8 cellular contexts compared by ENCODE assay signal in genomic region chr16:28824548-28824973, GRCh38. TPM values are rescaled to one million over a fixed set of nuclear protein-coding genes. Genes with fewer than 3 reads are reported as not detected.
A peak's percentile ranks its signal among the peaks of the same experiment; 100 is the strongest.
DNase-seq lines count a peak whose midpoint lies in the region; ATAC-seq and TF ChIP-seq lines count a peak whose summit lies in the region.

No MANE protein-coding gene starts in this region.

- no peaks in the 10 kb centered on the region for H3K9me2 ChIP-seq in GM23248 (ENCODE audit: insufficient read depth)

- CTCF ChIA-PET in WTC11 (lab: Charles Lee) = no interaction called here

- H3K9me3 ChIP-seq in GM23248 (ENCODE audit: low read depth) = no peaks in the 10 kb centered on the region

- H4K20me1 ChIP-seq in GM23248 (ENCODE audit: insufficient read depth) = peaks cover 6% of the 10 kb centered on the region; the same call in 1 of the 2 replicates

- H3K27ac Mint-ChIP-seq in WTC11 = peak overlapping the region; percentile 98

- no peaks in the 10 kb centered on the region for H3K27me3 Mint-ChIP-seq in WTC11 (ENCODE audit: low read depth)

- H3K4me3 Mint-ChIP-seq in WTC11 = peak overlapping the region; percentile 98

- peaks cover 56% of the 10 kb centered on the region for H3K36me3 Mint-ChIP-seq in WTC11

- peaks cover 89% of the 10 kb centered on the region for H3K79me2 ChIP-seq in GM23248 (ENCODE audit: insufficient read depth)

- no peaks in the 10 kb centered on the region for H3K9me3 Mint-ChIP-seq in WTC11

- POLR2A ChIA-PET in WTC11 (lab: Charles Lee) = interaction anchor here (0.9 kb wide), 1 partner anchor 38 kb away, joined by 4 read pairs; the partner anchor contains the start of gene SH2B1

- peak overlapping the region; percentile 80 for H2AFZ ChIP-seq in GM23248

- TF ChIP-seq CTCF in WTC11 (IDR thresholded peaks at IDR 0.05) = no peak
- no peak for TF ChIP-seq CTCF in foreskin keratinocyte (conservative IDR thresholded peaks at IDR 0.05)

- no peaks in the 10 kb centered on the region for H3K27me3 ChIP-seq in GM23248 (replicated peaks; ENCODE audit: insufficient read depth)
- H3K27me3 ChIP-seq in foreskin keratinocyte = no peaks in the 10 kb centered on the region

- H3K9ac ChIP-seq in GM23248 = peak overlapping the region; percentile 94

- in situ Hi-C loops in GM23248 (cut with MboI) = no loop called here

- no peak for DNase-seq in GM23248
- no peak for DNase-seq in WTC11 (ENCODE audit: low spot score)
- DNase-seq in foreskin keratinocyte = no peak
- no peak for DNase-seq in skeletal muscle cell (ENCODE audit: low read depth)
- DNase-seq in AG08395 (ENCODE audit: low spot score) = no peak
- DNase-seq in DMS53 treated with DMSO at 0.1 percent for 48 hours (lab: John Stamatoyannopoulos, UW; ENCODE audit: unreplicated experiment) = no peak
- no peak for DNase-seq in GF-D8 (lab: John Stamatoyannopoulos, UW)

- peak overlapping the region; percentile 92 for H3K4me2 ChIP-seq in GM23248 (ENCODE audit: unreplicated experiment)

- ATAC-seq in WTC11 = no peak
- no peak for ATAC-seq in foreskin keratinocyte
- no peak for ATAC-seq in GM18517 (IDR thresholded peaks at IDR 0.05; ENCODE audit: unreplicated experiment)

- H3K27ac ChIP-seq in GM23248 = peak overlapping the region; percentile 89
- H3K27ac ChIP-seq in foreskin keratinocyte = peak overlapping the region; percentile 89

- 19 to 22% methylated on average over 8 of the region's 8 CpGs for WGBS in GM23248 (ENCODE audit: low coverage in 1 of 2, low lambda C conversion rate in 2 of 2, missing lambda C conversion rate in 2 of 2), 2 experiments

- peaks cover 37% of the 10 kb centered on the region for H3K36me3 ChIP-seq in GM23248 (ENCODE audit: low read depth)

- H3F3A ChIP-seq in GM23248 (ENCODE audit: insufficient read depth) = peaks cover 7% of the 10 kb centered on the region; the same call in 1 of the 2 replicates

- peaks cover 31% of the 10 kb centered on the region for H3K4me1 Mint-ChIP-seq in WTC11

- peak overlapping the region; percentile 91 for H3K4me3 ChIP-seq in GM23248
- peak overlapping the region; percentile 90 for H3K4me3 ChIP-seq in skeletal muscle cell (ENCODE audit: low read depth, low read length)

- H3K4me1 ChIP-seq in GM23248 (ENCODE audit: insufficient read depth) = peaks cover 26% of the 10 kb centered on the region
- no peaks in the 10 kb centered on the region for H3K4me1 ChIP-seq in foreskin keratinocyte

TF ChIP-seq in WTC11, 78 proteins besides CTCF, POLR2A, EP300 and RAD21 (continues in another document):
- TF ChIP-seq NFYB (CRISPR knock-in tag; conservative IDR thresholded peaks at IDR 0.05; ENCODE audit: low read depth) = no peak
- TF ChIP-seq ELF4 (CRISPR knock-in tag; IDR thresholded peaks at IDR 0.05; ENCODE audit: low read depth) = no peak
- TF ChIP-seq ZNF317 (CRISPR knock-in tag; IDR thresholded peaks at IDR 0.05; ENCODE audit: borderline replicate concordance, low read depth) = no peak
- no peak for TF ChIP-seq SMAD4 (CRISPR knock-in tag; IDR thresholded peaks at IDR 0.05)
- no peak for TF ChIP-seq ARID4B (CRISPR knock-in tag; IDR thresholded peaks at IDR 0.05; ENCODE audit: borderline replicate concordance)
- no peak for TF ChIP-seq ZNF512 (CRISPR knock-in tag; IDR thresholded peaks at IDR 0.05; ENCODE audit: borderline replicate concordance)
- no peak for TF ChIP-seq ZNF423 (CRISPR knock-in tag; IDR thresholded peaks at IDR 0.05)
- TF ChIP-seq TP53 (CRISPR knock-in tag; IDR thresholded peaks at IDR 0.05) = no peak
- no peak for TF ChIP-seq FOXP4 (CRISPR knock-in tag; IDR thresholded peaks at IDR 0.05)
- no peak for TF ChIP-seq IRF1 (CRISPR knock-in tag; IDR thresholded peaks at IDR 0.05)
- TF ChIP-seq ZNF263 (CRISPR knock-in tag; IDR thresholded peaks at IDR 0.05; ENCODE audit: low read depth) = no peak
- no peak for TF ChIP-seq MYBL2 (CRISPR knock-in tag; IDR thresholded peaks at IDR 0.05)
- TF ChIP-seq SOX15 (CRISPR knock-in tag; IDR thresholded peaks at IDR 0.05) = no peak

RNA-seq across cellular contexts. Expression of gene ATXN2L, which starts 1.8 kb away (rescaled TPM):
- 37.2 and 43.1 TPM in 2 replicates for total RNA-seq in GM23248 (2014; rRNA removed; shearing (Covaris generic))
- polyA plus RNA-seq in GM23248 (2016; fragmentation: Nextera tagmentation; extraction: Ambion mirVana) = 50.7 and 53.1 TPM in 2 replicates
- 210 to 243 TPM (median 225 TPM) in 3 replicates for total RNA-seq in WTC11 (2021)
- 75.8 and 76.9 TPM in 2 replicates for total RNA-seq in foreskin keratinocyte
- 88.2 and 100 TPM in 2 replicates for polyA plus RNA-seq in foreskin keratinocyte

RNA-seq across cellular contexts. Expression of gene TUFM, which starts 21.6 kb away (rescaled TPM):
- 95.2 and 107 TPM in 2 replicates for total RNA-seq in GM23248 (2014; rRNA removed; shearing (Covaris generic))
- polyA plus RNA-seq in GM23248 (2016; fragmentation: Nextera tagmentation; extraction: Ambion mirVana) (141 and 148 TPM in 2 replicates), foreskin keratinocyte (325 and 344 TPM in 2 replicates)
- total RNA-seq in WTC11 (2021) (233 to 296 TPM (median 252 TPM) in 3 replicates), foreskin keratinocyte (169 and 192 TPM in 2 replicates)

RNA-seq across cellular contexts. Expression of gene SH2B1, which starts 39.1 kb away (rescaled TPM):
- 16.8 and 21.8 TPM in 2 replicates for total RNA-seq in GM23248 (2014; rRNA removed; shearing (Covaris generic))
- 8.4 and 8.8 TPM in 2 replicates for polyA plus RNA-seq in GM23248 (2016; fragmentation: Nextera tagmentation; extraction: Ambion mirVana)
- total RNA-seq in WTC11 (2021) = 51.6 to 55.3 TPM (median 53.1 TPM) in 3 replicates
- total RNA-seq in foreskin keratinocyte = 21.4 and 22.2 TPM in 2 replicates
- polyA plus RNA-seq in foreskin keratinocyte = 21.7 and 24.1 TPM in 2 replicates

RNA-seq across cellular contexts. Expression of gene ATP2A1, which starts 53.7 kb away (rescaled TPM):
- 0.11 TPM in 1 of 2 replicates, not detected in the other for total RNA-seq in GM23248 (2014; rRNA removed; shearing (Covaris generic))
- 0.09 and 0.10 TPM in 2 replicates for polyA plus RNA-seq in GM23248 (2016; fragmentation: Nextera tagmentation; extraction: Ambion mirVana)
- total RNA-seq in WTC11 (2021) = 4.7 to 6.4 TPM (median 5.6 TPM) in 3 replicates
- 0.21 and 0.24 TPM in 2 replicates for total RNA-seq in foreskin keratinocyte
- 0.27 and 0.57 TPM in 2 replicates for polyA plus RNA-seq in foreskin keratinocyte
